Comparison of ENCODE assay signal across 16 cellular contexts in genomic region chr1:183460596-183460995, GRCh38. TPM values are rescaled to one million over a fixed set of nuclear protein-coding genes. Genes with fewer than 3 reads are reported as not detected.
A peak's percentile ranks its signal among the peaks of the same experiment; 100 is the strongest.
DNase-seq lines count a peak whose midpoint lies in the region; ATAC-seq and TF ChIP-seq lines count a peak whose summit lies in the region.
"Had no signal": no experiment of that assay in that cellular context is flagged by ENCODE, and none has a peak within 500 bp of the region (broad histone marks: within the 10 kb centered on the region; RNA-seq: fewer than 3 reads in every experiment).

No MANE protein-coding gene starts in this region.

- H3K27me3 ChIP-seq in HUES6 (ENCODE audit: control insufficient read depth, insufficient read depth, low read length) (no peaks in the 10 kb centered on the region), right lobe of liver (no peaks in the 10 kb centered on the region)

- peak; percentile 63 to 85 (median 70) for ATAC-seq in right lobe of liver
- ATAC-seq: K562 had no signal

- no peaks in the 10 kb centered on the region for H3K9me3 ChIP-seq in HUES6 (ENCODE audit: control insufficient read depth, insufficient read depth, low read depth, low read length)
- no peaks in the 10 kb centered on the region for H3K9me3 ChIP-seq in right lobe of liver
- H3K9me3 ChIP-seq: HAP-1 had no signal

- no TSS peak for BruUV-seq in Calu3 (replicated peaks; lab: Mats Ljungman, UMichigan)

- H3K27ac ChIP-seq in HUES6 (ENCODE audit: low read depth, low read length) (peak overlapping the region; percentile 58; the same call in 1 of the 2 replicates), right lobe of liver (peak overlapping the region in 1 of 3 donors; percentile 8), caudate nucleus (ENCODE audit: low read depth, low read length) (no peak overlapping the region)
- H3K27ac ChIP-seq: GM23248 had no signal

- H3K9ac ChIP-seq in HUES6 (ENCODE audit: low read length): no peak overlapping the region
- H3K9ac ChIP-seq: GM23248 had no signal

- H3K4me3 Mint-ChIP-seq in CD14-positive monocyte (no peak overlapping the region), Calu3 (ENCODE audit: low read depth, unreplicated experiment) (no peak overlapping the region)
- no peak overlapping the region for H3K4me3 Mint-ChIP-seq in dendritic cell treated with granulocyte-macrophage colony-stimulating factor and Interleukin-4, amounts not matched to agents 40 ng/mL and 50 ng/mL, for 4 days
- H3K4me3 Mint-ChIP-seq: CD4-positive, alpha-beta memory T cell; HFFc6 had no signal

- TF ChIP-seq POLR2A in right lobe of liver (IDR thresholded peaks at IDR 0.05): no peak

- DNase-seq in CD14-positive monocyte (ENCODE audit: low spot score): no peak
- DNase-seq in right lobe of liver: no peak
- DNase-seq in caudate nucleus (lab: John Stamatoyannopoulos, UW): no peak
- no peak for DNase-seq in Calu3
- no peak for DNase-seq in DMS 273 treated with DMSO at 0.1 percent for 48 hours (lab: John Stamatoyannopoulos, UW)
- DNase-seq in activated CD4-positive, alpha-beta T cell treated with anti-CD3 and anti-CD28 coated beads for 4 hours: no peak
- DNase-seq: ACHN; C1 segment of cervical spinal cord; CD4-positive, alpha-beta memory T cell; COR-L47; GM23248; HFFc6 had no signal

- CTCF ChIA-PET in Calu3 (lab: Charles Lee): interaction anchor here (0.6 kb wide), 3 partner anchors 27 to 236 kb away, joined by 3 to 4 read pairs (median 3); no protein-coding TSS in a partner anchor

- TF ChIP-seq CTCF in CD14-positive monocyte (IDR thresholded peaks at IDR 0.05) (no peak), right lobe of liver (IDR thresholded peaks at IDR 0.05) (no peak), Calu3 (IDR thresholded peaks at IDR 0.05; ENCODE audit: unreplicated experiment) (no peak)

- H3K4me3 ChIP-seq in HUES6 (ENCODE audit: low read depth, low read length): no peak overlapping the region
- no peak overlapping the region for H3K4me3 ChIP-seq in right lobe of liver
- H3K4me3 ChIP-seq: GM23248, HAP-1, K562 had no signal

- H3K36me3 Mint-ChIP-seq in CD14-positive monocyte (peaks cover 0 to 3% of the 10 kb centered on the region in 2 donors), Calu3 (ENCODE audit: insufficient read depth, unreplicated experiment) (peaks cover 5% of the 10 kb centered on the region)
- no peaks in the 10 kb centered on the region for H3K36me3 Mint-ChIP-seq in dendritic cell treated with granulocyte-macrophage colony-stimulating factor and Interleukin-4, amounts not matched to agents 40 ng/mL and 50 ng/mL, for 4 days (ENCODE audit: low read depth)
- H3K36me3 Mint-ChIP-seq: CD4-positive, alpha-beta memory T cell had no signal

- H3K9me3 Mint-ChIP-seq in CD14-positive monocyte (peaks cover 0 to 5% (median 0%) of the 10 kb centered on the region in 7 donors), Calu3 (ENCODE audit: low read depth, unreplicated experiment) (peaks cover 3% of the 10 kb centered on the region)
- H3K9me3 Mint-ChIP-seq in dendritic cell treated with granulocyte-macrophage colony-stimulating factor and Interleukin-4, amounts not matched to agents 40 ng/mL and 50 ng/mL, for 4 days: no peaks in the 10 kb centered on the region
- H3K9me3 Mint-ChIP-seq: CD4-positive, alpha-beta memory T cell; HFFc6 had no signal

- H3K27ac Mint-ChIP-seq in CD14-positive monocyte: peak overlapping the region; percentile 72 to 97 (median 95)
- H3K27ac Mint-ChIP-seq in dendritic cell treated with granulocyte-macrophage colony-stimulating factor and Interleukin-4, amounts not matched to agents 40 ng/mL and 50 ng/mL, for 4 days: peak overlapping the region; percentile 78
- H3K27ac Mint-ChIP-seq in Calu3 (ENCODE audit: unreplicated experiment): no peak overlapping the region
- H3K27ac Mint-ChIP-seq: HFFc6 had no signal

- intact Hi-C loops in CD14-positive monocyte (cut with micrococcal nuclease): loop anchor here in 1 of 2 donors (10.0 kb wide), 1 partner anchor 96 kb away; no protein-coding TSS in a partner anchor
- intact Hi-C loops in dendritic cell treated with granulocyte-macrophage colony-stimulating factor and Interleukin-4, amounts not matched to agents 40 ng/mL and 50 ng/mL, for 4 days (cut with micrococcal nuclease): no loop called here
- intact Hi-C loops in right lobe of liver (cut with DNase I): no loop called here
- intact Hi-C loops in Calu3 (cut with micrococcal nuclease; ENCODE audit: unreplicated experiment): no loop called here

- H3K27me3 Mint-ChIP-seq in CD14-positive monocyte (ENCODE audit: low read depth in 3 of 3): peaks cover 2 to 3% (median 3%) of the 10 kb centered on the region in 3 donors
- peaks cover 5% of the 10 kb centered on the region for H3K27me3 Mint-ChIP-seq in dendritic cell treated with granulocyte-macrophage colony-stimulating factor and Interleukin-4, amounts not matched to agents 40 ng/mL and 50 ng/mL, for 4 days
- H3K27me3 Mint-ChIP-seq in Calu3 (ENCODE audit: unreplicated experiment): no peaks in the 10 kb centered on the region

- 38% methylated on average over 2 of the region's 2 CpGs for WGBS in right lobe of liver (ENCODE audit: insufficient coverage, low coverage, low lambda C conversion rate, missing lambda C conversion rate)

- H3K4me1 ChIP-seq in HUES6 (ENCODE audit: control insufficient read depth, insufficient read depth, low read length): peaks cover 17% of the 10 kb centered on the region
- peaks cover 0 to 8% (median 0%) of the 10 kb centered on the region in 4 donors for H3K4me1 ChIP-seq in right lobe of liver
- H3K4me1 ChIP-seq: HAP-1 had no signal

- no peaks in the 10 kb centered on the region for H3K36me3 ChIP-seq in HUES6 (ENCODE audit: control insufficient read depth, insufficient read depth, low read length)
- no peaks in the 10 kb centered on the region for H3K36me3 ChIP-seq in right lobe of liver
- H3K36me3 ChIP-seq: HAP-1 had no signal

- H3K4me1 Mint-ChIP-seq in CD14-positive monocyte: peaks cover 40% of the 10 kb centered on the region
- peaks cover 24% of the 10 kb centered on the region for H3K4me1 Mint-ChIP-seq in dendritic cell treated with granulocyte-macrophage colony-stimulating factor and Interleukin-4, amounts not matched to agents 40 ng/mL and 50 ng/mL, for 4 days (ENCODE audit: low read depth)
- peaks cover 24% of the 10 kb centered on the region for H3K4me1 Mint-ChIP-seq in Calu3 (ENCODE audit: low read depth, unreplicated experiment)

RNA-seq across cellular contexts. Expression of gene SMG7, which starts 11.7 kb away (rescaled TPM):
- polyA plus RNA-seq in CD14-positive monocyte: 10 to 100 TPM; 11.5 to 19.4 TPM
- total RNA-seq in right lobe of liver: 10 to 100 TPM; 23.5 to 35.3 (median 25.2) TPM
- 96.3 and 103 TPM in 2 replicates for total RNA-seq in Calu3 (2022)

RNA-seq across cellular contexts. Expression of gene NMNAT2, which starts 42.4 kb away (rescaled TPM):
- under 1 TPM in 1 of 2 donors, not detected in 1; 0.22 TPM for polyA plus RNA-seq in CD14-positive monocyte
- under 1 TPM in 3 of 6 experiments, not detected in 3; 0.06 to 0.07 (median 0.06) TPM for total RNA-seq in right lobe of liver
- total RNA-seq in Calu3 (2022): 0.26 and 0.78 TPM in 2 replicates
- total RNA-seq: CD4-positive, alpha-beta memory T cell; K562 had no signal
- polyA plus RNA-seq: CD4-positive, alpha-beta memory T cell; K562 had no signal
